ENCODE assay signal across 17 cellular contexts in genomic region chr1:94669213-94669612, GRCh38.
"Had no signal": no experiment of that assay in that cellular context is flagged by ENCODE, and none has a peak within 500 bp of the region (broad histone marks: within the 10 kb centered on the region; RNA-seq: fewer than 3 reads in every experiment).

No MANE protein-coding gene starts in this region.

- H3K27ac ChIP-seq: cardiac muscle cell, esophagus muscularis mucosa, left ventricle myocardium inferior, pancreas, thoracic aorta had no signal

- H3K4me3 ChIP-seq: cardiac muscle cell, esophagus muscularis mucosa, left ventricle myocardium inferior, mucosa of descending colon, pancreas, thoracic aorta had no signal

- H3K36me3 Mint-ChIP-seq: activated CD4-positive, alpha-beta memory T cell treated with anti-CD3 and anti-CD28 coated beads for 36 hours; activated CD8-positive, alpha-beta memory T cell treated with anti-CD3 and anti-CD28 coated beads, Interleukin-2, amount 10 ng/mL, durations not matched to agents 7 days and 5 days; activated naive CD4-positive, alpha-beta T cell treated with anti-CD3 and anti-CD28 coated beads, Interleukin-2, amount 10 ng/mL, durations not matched to agents 7 days and 5 days; naive thymus-derived CD4-positive, alpha-beta T cell; stimulated activated effector memory CD8-positive, alpha-beta T cell treated with anti-CD3 and anti-CD28 coated beads, Interleukin-12 subunit alpha, Interleukin-12 subunit beta, amount 100 ng/mL, for 72 hours had no signal

- H3K9me3 ChIP-seq: esophagus muscularis mucosa, left ventricle myocardium inferior, mucosa of descending colon, pancreas, thoracic aorta had no signal

- H3K27me3 ChIP-seq: cardiac muscle cell, esophagus muscularis mucosa, pancreas had no signal

- FAIRE-seq: colon, endometrium, pancreas had no signal

- ATAC-seq: activated CD8-positive, alpha-beta memory T cell treated with anti-CD3 and anti-CD28 coated beads, Interleukin-2, amount 10 ng/mL, durations not matched to agents 7 days and 5 days; mucosa of descending colon; naive thymus-derived CD4-positive, alpha-beta T cell; pancreas; stimulated activated effector memory CD8-positive, alpha-beta T cell treated with anti-CD3 and anti-CD28 coated beads, Interleukin-12 subunit alpha, Interleukin-12 subunit beta, amount 100 ng/mL, for 72 hours had no signal

- DNase-seq: activated CD4-positive, alpha-beta memory T cell treated with anti-CD3 and anti-CD28 coated beads for 36 hours; activated CD4-positive, alpha-beta T cell treated with anti-CD3 and anti-CD28 coated beads for 1 hour; activated CD8-positive, alpha-beta memory T cell treated with anti-CD3 and anti-CD28 coated beads, Interleukin-2, amount 10 ng/mL, durations not matched to agents 7 days and 5 days; activated naive CD4-positive, alpha-beta T cell treated with anti-CD3 and anti-CD28 coated beads, Interleukin-2, amount 10 ng/mL, durations not matched to agents 7 days and 5 days; activated T-cell treated with anti-CD3 and anti-CD28 coated beads, Interleukin-2, amount 50 U/mL, for 1 hour; hippocampal formation; left ventricle myocardium inferior; mucosa of descending colon; naive thymus-derived CD4-positive, alpha-beta T cell; pancreas; stimulated activated CD4-positive, alpha-beta T cell treated with anti-CD3 and anti-CD28 coated beads, Interleukin-12 subunit alpha, Interleukin-12 subunit beta, amount 100 ng/mL, for 4 hours had no signal

- H3K4me1 ChIP-seq: left ventricle myocardium inferior, pancreas had no signal

- H3K27ac Mint-ChIP-seq: activated CD4-positive, alpha-beta memory T cell treated with anti-CD3 and anti-CD28 coated beads for 36 hours; activated CD8-positive, alpha-beta memory T cell treated with anti-CD3 and anti-CD28 coated beads, Interleukin-2, amount 10 ng/mL, durations not matched to agents 7 days and 5 days; activated naive CD4-positive, alpha-beta T cell treated with anti-CD3 and anti-CD28 coated beads, Interleukin-2, amount 10 ng/mL, durations not matched to agents 7 days and 5 days; naive thymus-derived CD4-positive, alpha-beta T cell; stimulated activated effector memory CD8-positive, alpha-beta T cell treated with anti-CD3 and anti-CD28 coated beads, Interleukin-12 subunit alpha, Interleukin-12 subunit beta, amount 100 ng/mL, for 72 hours had no signal

- H3K4me1 Mint-ChIP-seq: activated CD8-positive, alpha-beta memory T cell treated with anti-CD3 and anti-CD28 coated beads, Interleukin-2, amount 10 ng/mL, durations not matched to agents 7 days and 5 days; activated naive CD4-positive, alpha-beta T cell treated with anti-CD3 and anti-CD28 coated beads, Interleukin-2, amount 10 ng/mL, durations not matched to agents 7 days and 5 days; naive thymus-derived CD4-positive, alpha-beta T cell; stimulated activated effector memory CD8-positive, alpha-beta T cell treated with anti-CD3 and anti-CD28 coated beads, Interleukin-12 subunit alpha, Interleukin-12 subunit beta, amount 100 ng/mL, for 72 hours had no signal

- H3K36me3 ChIP-seq: cardiac muscle cell, esophagus muscularis mucosa, left ventricle myocardium inferior, pancreas, thoracic aorta had no signal

- H3K4me3 Mint-ChIP-seq: activated CD4-positive, alpha-beta memory T cell treated with anti-CD3 and anti-CD28 coated beads for 36 hours; activated CD8-positive, alpha-beta memory T cell treated with anti-CD3 and anti-CD28 coated beads, Interleukin-2, amount 10 ng/mL, durations not matched to agents 7 days and 5 days; activated naive CD4-positive, alpha-beta T cell treated with anti-CD3 and anti-CD28 coated beads, Interleukin-2, amount 10 ng/mL, durations not matched to agents 7 days and 5 days; naive thymus-derived CD4-positive, alpha-beta T cell; stimulated activated effector memory CD8-positive, alpha-beta T cell treated with anti-CD3 and anti-CD28 coated beads, Interleukin-12 subunit alpha, Interleukin-12 subunit beta, amount 100 ng/mL, for 72 hours had no signal

- H3K9me3 Mint-ChIP-seq: activated CD4-positive, alpha-beta memory T cell treated with anti-CD3 and anti-CD28 coated beads for 36 hours; activated naive CD4-positive, alpha-beta T cell treated with anti-CD3 and anti-CD28 coated beads, Interleukin-2, amount 10 ng/mL, durations not matched to agents 7 days and 5 days; stimulated activated effector memory CD8-positive, alpha-beta T cell treated with anti-CD3 and anti-CD28 coated beads, Interleukin-12 subunit alpha, Interleukin-12 subunit beta, amount 100 ng/mL, for 72 hours had no signal
